ENCODE assay signal across 1 cellular context in the genomic region with DNA sequence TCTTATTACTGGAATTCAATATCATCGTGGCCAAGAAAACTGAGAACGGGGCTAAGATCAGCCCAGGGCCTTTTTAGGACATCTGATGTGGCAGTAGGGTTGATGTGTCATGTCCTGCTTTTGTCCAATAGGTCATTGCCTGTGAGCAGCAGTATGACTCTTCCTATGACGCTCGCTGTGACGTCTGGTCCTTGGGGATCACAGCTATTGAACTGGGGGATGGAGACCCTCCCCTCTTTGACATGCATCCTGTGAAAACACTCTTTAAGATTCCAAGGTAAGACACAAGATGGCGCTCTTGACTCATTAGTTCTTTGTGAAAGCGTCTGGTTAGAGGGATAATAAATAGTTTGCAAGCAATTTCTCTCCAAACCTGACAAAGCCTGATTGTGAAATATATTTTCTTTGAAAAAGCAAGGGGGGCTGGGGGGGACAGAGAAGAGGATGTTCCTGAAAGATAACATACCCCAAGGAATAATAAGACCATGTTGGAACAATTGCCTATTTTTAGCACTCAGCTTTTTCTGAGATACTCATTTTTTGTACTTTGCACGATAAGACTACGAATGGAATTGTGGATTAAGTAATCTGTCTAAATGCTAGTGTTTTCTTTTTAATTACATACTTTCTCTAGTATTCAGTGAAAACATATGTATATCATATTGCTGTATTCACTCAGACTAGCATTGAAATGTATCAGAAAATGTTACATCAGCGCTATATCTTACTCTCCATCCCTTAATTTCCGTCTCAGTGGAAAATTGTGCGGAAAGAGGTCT.
A peak's percentile ranks its signal among the peaks of the same experiment; 100 is the strongest.
TF ChIP-seq lines count a peak whose summit lies in the region.

No MANE protein-coding gene starts in this region.

TF ChIP-seq in H1, 55 proteins besides CTCF, POLR2A, EP300 and RAD21:
- TF ChIP-seq KDM1A (IDR thresholded peaks at IDR 0.05; ENCODE audit: borderline replicate concordance, low read length) = no peak; the same call in 1 of the 2 replicates
- no peak for TF ChIP-seq SIX5 (IDR thresholded peaks at IDR 0.05; ENCODE audit: low read depth, low read length)
- TF ChIP-seq CREB1 (IDR thresholded peaks at IDR 0.05) = peak; percentile 89
- peak; percentile 71; the same call in 1 of the 2 replicates for TF ChIP-seq SRF (IDR thresholded peaks at IDR 0.05; ENCODE audit: low read depth, low read length)
- no peak for TF ChIP-seq EZH2 (IDR thresholded peaks at IDR 0.05; ENCODE audit: low read depth, low read length, severe bottlenecking)
- TF ChIP-seq, protein P1, sequence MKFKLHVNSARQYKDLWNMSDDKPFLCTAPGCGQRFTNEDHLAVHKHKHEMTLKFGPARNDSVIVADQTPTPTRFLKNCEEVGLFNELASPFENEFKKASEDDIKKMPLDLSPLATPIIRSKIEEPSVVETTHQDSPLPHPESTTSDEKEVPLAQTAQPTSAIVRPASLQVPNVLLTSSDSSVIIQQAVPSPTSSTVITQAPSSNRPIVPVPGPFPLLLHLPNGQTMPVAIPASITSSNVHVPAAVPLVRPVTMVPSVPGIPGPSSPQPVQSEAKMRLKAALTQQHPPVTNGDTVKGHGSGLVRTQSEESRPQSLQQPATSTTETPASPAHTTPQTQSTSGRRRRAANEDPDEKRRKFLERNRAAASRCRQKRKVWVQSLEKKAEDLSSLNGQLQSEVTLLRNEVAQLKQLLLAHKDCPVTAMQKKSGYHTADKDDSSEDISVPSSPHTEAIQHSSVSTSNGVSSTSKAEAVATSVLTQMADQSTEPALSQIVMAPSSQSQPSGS (IDR thresholded peaks at IDR 0.05; ENCODE audit: low read length) = no peak
- no peak for TF ChIP-seq HDAC6 (IDR thresholded peaks at IDR 0.05; ENCODE audit: low read depth, low read length)
- peak; percentile 23; the same call in 1 of the 2 replicates for TF ChIP-seq TEAD4 (IDR thresholded peaks at IDR 0.05; ENCODE audit: low read depth, low read length)
